In the genomic region with DNA sequence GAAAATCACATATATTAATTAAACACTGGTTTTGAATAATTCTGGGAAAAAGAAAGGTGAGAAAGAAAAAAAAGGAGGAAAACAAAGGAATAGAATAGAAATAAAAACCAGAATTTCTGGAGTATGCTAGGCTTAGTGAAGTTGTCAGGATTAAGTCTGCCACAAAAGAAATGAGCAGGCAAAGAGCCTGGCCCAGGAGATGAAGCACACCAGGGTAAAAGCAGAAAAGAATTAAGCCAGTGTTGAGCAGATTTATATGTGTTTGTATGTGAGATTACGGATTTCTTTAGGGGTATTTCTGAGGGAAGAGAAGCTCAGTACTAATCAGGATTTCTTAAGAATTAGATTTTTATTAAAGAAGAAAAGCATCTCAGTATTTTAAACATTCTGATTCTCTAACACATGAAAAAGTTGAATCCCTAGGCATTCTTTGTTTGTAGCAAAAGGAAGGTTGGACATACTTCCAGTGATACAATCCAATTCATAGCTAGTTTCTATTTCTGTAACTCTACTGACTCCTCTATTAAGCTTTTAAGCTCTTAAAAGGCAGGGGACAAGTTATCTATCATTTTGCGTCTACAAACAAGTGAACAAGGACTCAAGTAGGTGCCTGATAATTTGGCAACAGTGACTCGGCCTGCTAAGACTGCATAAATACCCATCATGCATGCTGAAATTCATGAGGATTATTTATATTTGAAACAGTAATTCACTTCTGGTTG, we compare ENCODE assay signal across 1 cellular context.
A peak's percentile ranks its signal among the peaks of the same experiment; 100 is the strongest.
TF ChIP-seq lines count a peak whose summit lies in the region.

No MANE protein-coding gene starts in this region.

TF ChIP-seq in K562, 482 proteins besides CTCF, POLR2A, EP300 and RAD21:
- TF ChIP-seq, protein P1, sequence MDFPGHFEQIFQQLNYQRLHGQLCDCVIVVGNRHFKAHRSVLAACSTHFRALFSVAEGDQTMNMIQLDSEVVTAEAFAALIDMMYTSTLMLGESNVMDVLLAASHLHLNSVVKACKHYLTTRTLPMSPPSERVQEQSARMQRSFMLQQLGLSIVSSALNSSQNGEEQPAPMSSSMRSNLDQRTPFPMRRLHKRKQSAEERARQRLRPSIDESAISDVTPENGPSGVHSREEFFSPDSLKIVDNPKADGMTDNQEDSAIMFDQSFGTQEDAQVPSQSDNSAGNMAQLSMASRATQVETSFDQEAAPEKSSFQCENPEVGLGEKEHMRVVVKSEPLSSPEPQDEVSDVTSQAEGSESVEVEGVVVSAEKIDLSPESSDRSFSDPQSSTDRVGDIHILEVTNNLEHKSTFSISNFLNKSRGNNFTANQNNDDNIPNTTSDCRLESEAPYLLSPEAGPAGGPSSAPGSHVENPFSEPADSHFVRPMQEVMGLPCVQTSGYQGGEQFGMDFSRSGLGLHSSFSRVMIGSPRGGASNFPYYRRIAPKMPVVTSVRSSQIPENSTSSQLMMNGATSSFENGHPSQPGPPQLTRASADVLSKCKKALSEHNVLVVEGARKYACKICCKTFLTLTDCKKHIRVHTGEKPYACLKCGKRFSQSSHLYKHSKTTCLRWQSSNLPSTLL (IDR thresholded peaks at IDR 0.05): no peak
- TF ChIP-seq, protein P2, sequence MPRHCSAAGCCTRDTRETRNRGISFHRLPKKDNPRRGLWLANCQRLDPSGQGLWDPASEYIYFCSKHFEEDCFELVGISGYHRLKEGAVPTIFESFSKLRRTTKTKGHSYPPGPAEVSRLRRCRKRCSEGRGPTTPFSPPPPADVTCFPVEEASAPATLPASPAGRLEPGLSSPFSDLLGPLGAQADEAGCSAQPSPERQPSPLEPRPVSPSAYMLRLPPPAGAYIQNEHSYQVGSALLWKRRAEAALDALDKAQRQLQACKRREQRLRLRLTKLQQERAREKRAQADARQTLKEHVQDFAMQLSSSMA (CRISPR knock-in tag; IDR thresholded peaks at IDR 0.05): no peak
- TF ChIP-seq BRCA1 (IDR thresholded peaks at IDR 0.05) (no peak), BRCA1 (CRISPR knock-in tag; IDR thresholded peaks at IDR 0.05) (no peak), SNIP1 (IDR thresholded peaks at IDR 0.05; ENCODE audit: low read depth) (no peak), THRAP3 (IDR thresholded peaks at IDR 0.05; ENCODE audit: borderline replicate concordance) (no peak), ZNF133 (CRISPR knock-in tag; IDR thresholded peaks at IDR 0.05) (no peak), RUNX1 (IDR thresholded peaks at IDR 0.05; ENCODE audit: low read depth) (no peak)
- TF ChIP-seq, protein P3, sequence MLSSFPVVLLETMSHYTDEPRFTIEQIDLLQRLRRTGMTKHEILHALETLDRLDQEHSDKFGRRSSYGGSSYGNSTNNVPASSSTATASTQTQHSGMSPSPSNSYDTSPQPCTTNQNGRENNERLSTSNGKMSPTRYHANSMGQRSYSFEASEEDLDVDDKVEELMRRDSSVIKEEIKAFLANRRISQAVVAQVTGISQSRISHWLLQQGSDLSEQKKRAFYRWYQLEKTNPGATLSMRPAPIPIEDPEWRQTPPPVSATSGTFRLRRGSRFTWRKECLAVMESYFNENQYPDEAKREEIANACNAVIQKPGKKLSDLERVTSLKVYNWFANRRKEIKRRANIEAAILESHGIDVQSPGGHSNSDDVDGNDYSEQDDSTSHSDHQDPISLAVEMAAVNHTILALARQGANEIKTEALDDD (IDR thresholded peaks at IDR 0.05): 0 out of 2 replicates have a peak, but pooled peaks have one; percentile 15
